In genomic region chr15:74548236-74548635, GRCh38 we compare ENCODE assay signal across 1 cellular context.
TF ChIP-seq lines count a peak whose summit lies in the region.

No MANE protein-coding gene starts in this region.

TF ChIP-seq in GM12878, 131 proteins besides CTCF, POLR2A, EP300 and RAD21:
- no peak for TF ChIP-seq TCF7 (IDR thresholded peaks at IDR 0.05; ENCODE audit: borderline replicate concordance)
